In the genomic region with DNA sequence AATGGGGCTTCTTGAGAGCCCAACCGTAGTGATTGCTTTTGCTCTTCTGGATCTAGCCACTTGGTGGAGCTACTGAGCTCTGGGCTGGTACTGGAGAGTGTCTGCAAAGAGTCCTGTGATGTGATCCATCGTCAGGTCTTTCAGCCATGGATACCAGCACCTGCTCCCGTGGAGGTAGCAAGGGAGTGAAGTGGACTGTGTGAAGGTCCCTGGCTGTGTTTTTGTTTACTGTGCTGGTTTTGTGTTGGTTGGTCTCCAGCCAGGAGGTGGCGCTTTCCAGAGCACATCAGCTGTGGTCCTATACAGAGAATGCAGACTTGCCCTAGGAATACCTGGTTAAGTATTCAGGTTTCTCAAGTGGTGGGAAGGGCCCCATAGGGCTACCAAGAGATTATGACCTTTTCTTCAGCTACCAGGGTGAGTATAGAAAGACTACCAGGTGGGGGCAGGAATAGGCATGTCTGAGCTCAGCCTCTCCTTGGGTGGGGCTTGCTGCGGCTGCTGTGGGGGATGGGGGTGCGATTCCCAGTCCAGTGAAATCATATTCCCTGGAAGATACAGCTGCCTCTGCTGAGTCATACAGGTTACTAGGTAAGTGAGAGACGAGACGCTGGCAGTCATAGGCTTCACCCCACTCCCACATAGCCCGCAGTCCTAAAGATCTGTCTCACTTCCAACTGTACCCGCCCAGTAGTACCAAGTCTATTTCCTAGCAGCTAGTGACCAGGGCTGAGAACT, we compare ENCODE assay signal across 10 cellular contexts.
DNase-seq lines count a peak whose midpoint lies in the region; ATAC-seq and TF ChIP-seq lines count a peak whose summit lies in the region.
"Had no signal": no experiment of that assay in that cellular context is flagged by ENCODE, and none has a peak within 500 bp of the region (broad histone marks: within the 10 kb centered on the region; RNA-seq: fewer than 3 reads in every experiment).

No MANE protein-coding gene starts in this region.

- H3K27me3 ChIP-seq in gastrocnemius medialis, result no peaks in the 10 kb centered on the region

- peaks cover 28% of the 10 kb centered on the region for H3K9me3 Mint-ChIP-seq in activated naive CD4-positive, alpha-beta T cell treated with anti-CD3 and anti-CD28 coated beads, Interleukin-2, amount 10 ng/mL, durations not matched to agents 7 days and 5 days

- TF ChIP-seq CTCF in 22Rv1 (IDR thresholded peaks at IDR 0.05) (peak; percentile 89), GM13977 (IDR thresholded peaks at IDR 0.05; ENCODE audit: extremely low read depth, insufficient read depth, missing control alignments) (peak; percentile 24), gastrocnemius medialis (IDR thresholded peaks at IDR 0.05 in 4 of 5, conservative IDR thresholded peaks at IDR 0.05 in 1 of 5) (no peak)

- TF ChIP-seq POLR2A in gastrocnemius medialis (IDR thresholded peaks at IDR 0.05), result no peak

- no peak overlapping the region for H3K4me3 Mint-ChIP-seq in activated naive CD4-positive, alpha-beta T cell treated with anti-CD3 and anti-CD28 coated beads, Interleukin-2, amount 10 ng/mL, durations not matched to agents 7 days and 5 days

- intact Hi-C loops in gastrocnemius medialis (cut with DNase I; ENCODE audit: low total_unique reads), result no loop called here

- H3K4me1 ChIP-seq in gastrocnemius medialis, result no peaks in the 10 kb centered on the region

- no peaks in the 10 kb centered on the region for H3K4me1 Mint-ChIP-seq in activated naive CD4-positive, alpha-beta T cell treated with anti-CD3 and anti-CD28 coated beads, Interleukin-2, amount 10 ng/mL, durations not matched to agents 7 days and 5 days

- no peaks in the 10 kb centered on the region for H3K27me3 Mint-ChIP-seq in activated naive CD4-positive, alpha-beta T cell treated with anti-CD3 and anti-CD28 coated beads, Interleukin-2, amount 10 ng/mL, durations not matched to agents 7 days and 5 days

- CTCF ChIA-PET in activated naive CD4-positive, alpha-beta T cell treated with anti-CD3 and anti-CD28 coated beads, Interleukin-2, amount 10 ng/mL, durations not matched to agents 7 days and 5 days (lab: Charles Lee), result no interaction called here

- no peaks in the 10 kb centered on the region for H3K9me3 ChIP-seq in gastrocnemius medialis

- H3K4me3 ChIP-seq in gastrocnemius medialis, result no peak overlapping the region

- in situ Hi-C loops in GM13977 (cut with MboI; ENCODE audit: low pct_unique_long_range_greater_than_20kb, low sequenced_read_pairs, unreplicated experiment), result no loop called here
- in situ Hi-C loops in gastrocnemius medialis (cut with MboI; ENCODE audit: low sequenced_read_pairs in 4 of 4), result no loop called here

- DNase-seq in GM13977 (ENCODE audit: low spot score), result no peak
- DNase-seq in OCI-M1 (lab: John Stamatoyannopoulos, UW), result peak; percentile 15
- DNase-seq in activated naive CD4-positive, alpha-beta T cell treated with anti-CD3 and anti-CD28 coated beads, Interleukin-2, amount 10 ng/mL, durations not matched to agents 7 days and 5 days, result no peak
- no peak for DNase-seq in gastrocnemius medialis
- DNase-seq in NOMO-1 treated with dmso at 0.1 percent for 144 hours (lab: John Stamatoyannopoulos, UW; ENCODE audit: unreplicated experiment), result no peak
- DNase-seq: activated CD4-positive, alpha-beta T cell treated with anti-CD3 and anti-CD28 coated beads, Interleukin-2, amount 50 U/mL, for 1 hour; activated naive CD4-positive, alpha-beta T cell treated with Interleukin-2 at 50 U/mL for 16 hours had no signal

- H3K27ac Mint-ChIP-seq in activated naive CD4-positive, alpha-beta T cell treated with anti-CD3 and anti-CD28 coated beads, Interleukin-2, amount 10 ng/mL, durations not matched to agents 7 days and 5 days, result no peak overlapping the region

- H3K36me3 ChIP-seq in gastrocnemius medialis, result no peaks in the 10 kb centered on the region

- H3K36me3 Mint-ChIP-seq in activated naive CD4-positive, alpha-beta T cell treated with anti-CD3 and anti-CD28 coated beads, Interleukin-2, amount 10 ng/mL, durations not matched to agents 7 days and 5 days, result no peaks in the 10 kb centered on the region

- H3K27ac ChIP-seq in 22Rv1, result no peak overlapping the region
- no peak overlapping the region for H3K27ac ChIP-seq in gastrocnemius medialis

- ATAC-seq in esophagus mucosa, result peak; percentile 76
- no peak for ATAC-seq in HG02588 (IDR thresholded peaks at IDR 0.05; ENCODE audit: unreplicated experiment)
- no peak for ATAC-seq in gastrocnemius medialis

Comparison
In these comparisons a context has a peak if more than half of its experiments do, and no peak if none do; other contexts are left out.
1. CTCF ChIP-seq: peak in 22Rv1 (single experiment) and GM13977 (single experiment); none in gastrocnemius medialis (0 of 5).